21 cellular contexts compared by ENCODE assay signal in the genomic region with DNA sequence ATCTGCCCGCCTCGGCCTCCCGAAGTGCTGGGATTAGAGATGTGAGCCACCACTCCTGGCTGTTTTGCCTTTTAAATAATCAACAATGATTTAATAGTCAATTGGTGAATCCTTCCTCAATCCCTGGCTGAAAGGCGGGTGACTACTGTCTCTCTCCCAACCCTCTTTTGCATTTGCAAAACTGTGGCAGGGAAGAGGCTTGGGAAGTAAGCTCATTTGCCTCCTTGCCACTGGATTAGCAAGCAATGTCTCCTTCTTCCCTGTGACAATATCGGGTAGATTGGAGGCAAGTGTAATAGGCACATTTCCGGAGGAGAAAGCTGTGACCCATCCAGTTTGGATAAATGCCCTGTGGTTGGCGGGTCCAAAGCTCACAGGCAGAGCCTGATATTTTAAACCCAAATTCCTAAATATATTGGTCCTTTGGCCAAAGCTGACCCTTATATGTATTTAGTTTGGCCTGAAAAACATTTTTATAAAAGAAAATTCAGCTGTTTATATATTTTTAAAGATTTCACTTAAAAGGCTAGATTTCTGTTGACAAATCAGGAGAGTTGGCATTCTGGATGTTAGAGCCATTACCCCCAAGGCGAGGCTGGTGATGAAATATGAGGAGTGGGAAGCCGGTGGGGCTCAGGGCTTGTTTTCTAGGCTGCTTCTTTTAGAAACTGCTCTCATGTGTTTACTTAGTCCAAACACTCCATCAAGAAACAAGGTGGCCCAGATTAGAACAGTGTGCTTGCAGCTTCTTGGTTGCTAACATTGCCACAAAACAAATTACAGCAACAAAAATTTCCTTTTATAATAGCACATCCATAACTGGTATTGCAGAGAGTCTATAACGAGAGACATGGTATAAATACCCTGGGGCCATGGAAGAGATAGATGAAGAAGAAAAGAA.
A peak's percentile ranks its signal among the peaks of the same experiment; 100 is the strongest.
DNase-seq lines count a peak whose midpoint lies in the region; ATAC-seq and TF ChIP-seq lines count a peak whose summit lies in the region.
"Had no signal": no experiment of that assay in that cellular context is flagged by ENCODE, and none has a peak within 500 bp of the region (broad histone marks: within the 10 kb centered on the region; RNA-seq: fewer than 3 reads in every experiment).

No MANE protein-coding gene starts in this region.

- no peak overlapping the region for H2AFZ ChIP-seq in hepatocyte
- H2AFZ ChIP-seq: PC-9 had no signal

- H3K9me3 ChIP-seq in MG63: no peaks in the 10 kb centered on the region
- H3K9me3 ChIP-seq in hepatocyte (ENCODE audit: low read depth): no peaks in the 10 kb centered on the region
- H3K9me3 ChIP-seq: adrenal gland, right atrium auricular region, SJCRH30 had no signal

- 54% methylated on average over 10 of the region's 10 CpGs for WGBS in hepatocyte (ENCODE audit: low lambda C conversion rate, missing lambda C conversion rate)

- H3K4me2 ChIP-seq in hepatocyte: peak overlapping the region; percentile 14
- H3K4me2 ChIP-seq: PC-9 had no signal

- no peaks in the 10 kb centered on the region for H4K20me1 ChIP-seq in hepatocyte (ENCODE audit: insufficient read depth, poor library complexity, severe bottlenecking)

- DNase-seq in DMS79 treated with DMSO at 0.1 percent for 48 hours (lab: John Stamatoyannopoulos, UW): peak; percentile 74
- peak; percentile 52 for DNase-seq in MG63
- peak; percentile 54 for DNase-seq in RPMI7951 (ENCODE audit: low read depth)
- DNase-seq in hepatocyte (ENCODE audit: low spot score): peak; percentile 39
- no peak for DNase-seq in inferior parietal cortex (ENCODE audit: extremely low spot score)
- no peak for DNase-seq in NCI-H446 treated with DMSO at 0.1 percent for 48 hours (lab: John Stamatoyannopoulos, UW)
- DNase-seq: activated CD4-positive, alpha-beta T cell treated with anti-CD3 and anti-CD28 coated beads, Interleukin-2, amount 50 U/mL, for 48 hours; activated effector memory CD4-positive, alpha-beta T cell treated with anti-CD3 and anti-CD28 coated beads, Interleukin-2, amount 50 U/mL, for 16 hours; adrenal gland; dermis blood vessel endothelial cell; kidney glomerular epithelial cell; MM.1S; occipital lobe; PC-9; SJCRH30; stimulated activated CD4-positive, alpha-beta T cell treated with anti-CD3 and anti-CD28 coated beads, Interleukin-4, amount 100 ng/mL, for 4 hours; stomach; T-helper 1 cell had no signal

- no peak for TF ChIP-seq CTCF in hepatocyte (IDR thresholded peaks at IDR 0.05; ENCODE audit: poor library complexity)

- ATAC-seq in HG02870 (IDR thresholded peaks at IDR 0.05; ENCODE audit: unreplicated experiment) (no peak), HG02981 (IDR thresholded peaks at IDR 0.05; ENCODE audit: unreplicated experiment) (no peak)

- H3K27ac ChIP-seq in hepatocyte: peak overlapping the region; percentile 58
- H3K27ac ChIP-seq: adrenal gland, PC-9, right atrium auricular region, SJCRH30 had no signal

- H3K79me2 ChIP-seq in hepatocyte: no peaks in the 10 kb centered on the region

- no peaks in the 10 kb centered on the region for H3K36me3 ChIP-seq in MG63
- H3K36me3 ChIP-seq in hepatocyte (replicated peaks; ENCODE audit: insufficient read depth, low read depth): no peaks in the 10 kb centered on the region
- H3K36me3 ChIP-seq: adrenal gland, right atrium auricular region, SJCRH30, stomach had no signal

- no peaks in the 10 kb centered on the region for H3K27me3 ChIP-seq in MG63
- no peaks in the 10 kb centered on the region for H3K27me3 ChIP-seq in hepatocyte
- H3K27me3 ChIP-seq: adrenal gland, right atrium auricular region, SJCRH30, stomach had no signal

- peaks cover 5% of the 10 kb centered on the region for H3K4me1 ChIP-seq in hepatocyte (ENCODE audit: insufficient read depth)
- H3K4me1 ChIP-seq: adrenal gland, right atrium auricular region, SJCRH30 had no signal

- H3K4me3 ChIP-seq in MG63 (no peak overlapping the region), hepatocyte (no peak overlapping the region)
- H3K4me3 ChIP-seq: adrenal gland, PC-9, right atrium auricular region, SJCRH30, stomach had no signal

- H3K9me2 ChIP-seq in hepatocyte (replicated peaks; ENCODE audit: insufficient read depth): no peaks in the 10 kb centered on the region

Comparison
In these comparisons a context has a peak if more than half of its experiments do, and no peak if none do; other contexts are left out.
1. DNase-seq: peak in DMS79 treated with DMSO at 0.1 percent for 48 hours (single experiment), MG63 (single experiment), RPMI7951 (single experiment) and hepatocyte (single experiment); none in inferior parietal cortex (single experiment) and NCI-H446 treated with DMSO at 0.1 percent for 48 hours (single experiment).